Comparison of ENCODE assay signal across 17 cellular contexts in the genomic region with DNA sequence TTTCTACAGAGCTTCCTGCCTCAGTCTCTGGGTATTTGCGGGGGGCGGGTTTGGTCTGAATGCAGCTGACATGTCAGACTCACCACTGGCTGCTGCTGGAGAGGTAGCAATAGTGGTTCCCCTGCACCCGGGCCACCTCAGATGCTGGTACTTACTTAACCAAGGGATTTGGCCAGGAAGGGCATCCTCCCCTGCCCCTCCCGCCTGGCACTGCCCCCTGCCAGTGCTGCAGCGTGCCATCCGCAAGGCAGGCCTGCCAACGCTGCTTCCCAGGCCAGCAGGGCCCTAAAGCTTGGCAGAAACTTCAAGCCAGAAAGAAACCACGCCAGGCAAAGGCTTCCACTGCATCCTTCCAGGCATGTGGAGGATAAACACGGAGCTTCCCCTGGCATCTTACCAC. TPM values are rescaled to one million over a fixed set of nuclear protein-coding genes. Genes with fewer than 3 reads are reported as not detected.
DNase-seq lines count a peak whose midpoint lies in the region; ATAC-seq and TF ChIP-seq lines count a peak whose summit lies in the region.
"Had no signal": no experiment of that assay in that cellular context is flagged by ENCODE, and none has a peak within 500 bp of the region (broad histone marks: within the 10 kb centered on the region; RNA-seq: fewer than 3 reads in every experiment).

No MANE protein-coding gene starts in this region.

- no peak for DNase-seq in activated T-cell treated with anti-CD3 and anti-CD28 coated beads, Interleukin-2, amount 50 U/mL, for 24 hours
- DNase-seq in activated T-cell treated with anti-CD3 and anti-CD28 coated beads for 4 hours, result no peak
- no peak for DNase-seq in WTC11 (ENCODE audit: low spot score)
- DNase-seq in hippocampal formation (lab: John Stamatoyannopoulos, UW), result peak; percentile 23 to 28
- no peak for DNase-seq in stimulated activated naive B cell treated with anti-CD40 and anti-IgM and Interleukin-4, amounts not matched to agents 10 μg/mL and 1 μg/mL and 100 μg/mL, for 72 hours
- no peak for DNase-seq in MCF 10A (ENCODE audit: unreplicated experiment)
- DNase-seq in SHP77 (lab: John Stamatoyannopoulos, UW), result no peak
- DNase-seq in NCI-H748 (lab: John Stamatoyannopoulos, UW; ENCODE audit: unreplicated experiment), result no peak
- DNase-seq: activated CD4-positive, alpha-beta T cell treated with anti-CD3 and anti-CD28 coated beads for 4 hours; activated naive CD4-positive, alpha-beta T cell treated with anti-CD3 and anti-CD28 coated beads, Interleukin-2, amount 10 ng/mL, durations not matched to agents 7 days and 5 days; CD4-positive, CD25-positive, alpha-beta regulatory T cell; effector CD4-positive, alpha-beta T cell; stimulated activated CD4-positive, alpha-beta T cell treated with anti-CD3 and anti-CD28 coated beads, Interleukin-15, amount 100 ng/mL, for 24 hours; stimulated activated naive CD8-positive, alpha-beta T cell treated with anti-CD3 and anti-CD28 coated beads, Interleukin-15, Interleukin-2, amounts not matched to agents 100 U/mL and 50 U/mL, for 24 hours had no signal

- H3K27ac Mint-ChIP-seq in activated T-cell treated with anti-CD3 and anti-CD28 coated beads, Interleukin-2, amount 50 U/mL, for 24 hours, result peak overlapping the region; percentile 55
- H3K27ac Mint-ChIP-seq in WTC11 (peak overlapping the region; percentile 96), MCF 10A (ENCODE audit: low read depth, unreplicated experiment) (no peak overlapping the region)
- peak overlapping the region; percentile 44 for H3K27ac Mint-ChIP-seq in stimulated activated naive B cell treated with anti-CD40 and anti-IgM and Interleukin-4, amounts not matched to agents 10 μg/mL and 1 μg/mL and 100 μg/mL, for 72 hours
- H3K27ac Mint-ChIP-seq: activated naive CD4-positive, alpha-beta T cell treated with anti-CD3 and anti-CD28 coated beads, Interleukin-2, amount 10 ng/mL, durations not matched to agents 7 days and 5 days; type B pancreatic cell had no signal

- BruUV-seq in MCF 10A (replicated peaks; lab: Mats Ljungman, UMichigan), result no TSS peak

- intact Hi-C loops in MCF 10A (cut with micrococcal nuclease), result no loop called here

- CTCF ChIA-PET in WTC11 (lab: Charles Lee), result interaction anchor here (0.8 to 2.2 kb wide), 8 partner anchors 8 to 171 kb away, joined by 3 to 6 read pairs (median 4); a partner anchor contains a TSS
- CTCF ChIA-PET in MCF 10A (lab: Yijun Ruan, JAX), result no interaction called here

- ATAC-seq in WTC11, result 0 out of 2 replicates have a peak, but pooled peaks have one; percentile 1
- no peak for ATAC-seq in stimulated activated naive B cell treated with anti-CD40 and anti-IgM and Interleukin-4, amounts not matched to agents 10 μg/mL and 1 μg/mL and 100 μg/mL, for 72 hours (replicated peaks)
- ATAC-seq: HCT116; stimulated activated naive CD8-positive, alpha-beta T cell treated with anti-CD3 and anti-CD28 coated beads, Interleukin-15, Interleukin-2, amounts not matched to agents 100 U/mL and 50 U/mL, for 24 hours had no signal

- peaks cover 5% of the 10 kb centered on the region for H3K4me1 Mint-ChIP-seq in activated T-cell treated with anti-CD3 and anti-CD28 coated beads, Interleukin-2, amount 50 U/mL, for 24 hours (ENCODE audit: low read depth)
- H3K4me1 Mint-ChIP-seq in WTC11 (peaks cover 36% of the 10 kb centered on the region), MCF 10A (ENCODE audit: insufficient read depth, unreplicated experiment) (peaks cover 7% of the 10 kb centered on the region)
- peaks cover 8 to 14% of the 10 kb centered on the region in 2 donors for H3K4me1 Mint-ChIP-seq in stimulated activated naive B cell treated with anti-CD40 and anti-IgM and Interleukin-4, amounts not matched to agents 10 μg/mL and 1 μg/mL and 100 μg/mL, for 72 hours

- H3K4me3 Mint-ChIP-seq in activated T-cell treated with anti-CD3 and anti-CD28 coated beads, Interleukin-2, amount 50 U/mL, for 24 hours, result no peak overlapping the region
- H3K4me3 Mint-ChIP-seq in WTC11 (no peak overlapping the region), MCF 10A (ENCODE audit: unreplicated experiment) (no peak overlapping the region)
- no peak overlapping the region for H3K4me3 Mint-ChIP-seq in stimulated activated naive B cell treated with anti-CD40 and anti-IgM and Interleukin-4, amounts not matched to agents 10 μg/mL and 1 μg/mL and 100 μg/mL, for 72 hours
- H3K4me3 Mint-ChIP-seq: activated naive CD4-positive, alpha-beta T cell treated with anti-CD3 and anti-CD28 coated beads, Interleukin-2, amount 10 ng/mL, durations not matched to agents 7 days and 5 days; CD4-positive, CD25-positive, alpha-beta regulatory T cell; neural crest cell; type B pancreatic cell had no signal

- TF ChIP-seq CTCF in WTC11 (IDR thresholded peaks at IDR 0.05), result no peak
- TF ChIP-seq CTCF in MCF 10A (IDR thresholded peaks at IDR 0.05; ENCODE audit: unreplicated experiment), result no peak

- no peaks in the 10 kb centered on the region for H3K27me3 Mint-ChIP-seq in activated T-cell treated with anti-CD3 and anti-CD28 coated beads, Interleukin-2, amount 50 U/mL, for 24 hours
- H3K27me3 Mint-ChIP-seq in WTC11 (ENCODE audit: low read depth) (no peaks in the 10 kb centered on the region), MCF 10A (ENCODE audit: insufficient read depth, unreplicated experiment) (no peaks in the 10 kb centered on the region)
- no peaks in the 10 kb centered on the region for H3K27me3 Mint-ChIP-seq in stimulated activated naive B cell treated with anti-CD40 and anti-IgM and Interleukin-4, amounts not matched to agents 10 μg/mL and 1 μg/mL and 100 μg/mL, for 72 hours
- H3K27me3 Mint-ChIP-seq: activated naive CD4-positive, alpha-beta T cell treated with anti-CD3 and anti-CD28 coated beads, Interleukin-2, amount 10 ng/mL, durations not matched to agents 7 days and 5 days; CD4-positive, CD25-positive, alpha-beta regulatory T cell; type B pancreatic cell had no signal

- POLR2A ChIA-PET in WTC11 (lab: Charles Lee) (interaction anchor here (1.1 to 2.2 kb wide), 3 partner anchors 22 to 106 kb away, joined by 3 to 9 read pairs (median 7); a partner anchor contains a TSS), MCF 10A (lab: Yijun Ruan, JAX) (interaction anchor here (0.6 to 1.2 kb wide), 3 partner anchors 12 to 195 kb away, joined by 3 to 4 read pairs (median 3); a partner anchor contains a TSS)

- no peaks in the 10 kb centered on the region for H3K9me3 Mint-ChIP-seq in activated T-cell treated with anti-CD3 and anti-CD28 coated beads, Interleukin-2, amount 50 U/mL, for 24 hours
- no peaks in the 10 kb centered on the region for H3K9me3 Mint-ChIP-seq in WTC11
- H3K9me3 Mint-ChIP-seq in stimulated activated naive B cell treated with anti-CD40 and anti-IgM and Interleukin-4, amounts not matched to agents 10 μg/mL and 1 μg/mL and 100 μg/mL, for 72 hours, result no peaks in the 10 kb centered on the region
- no peaks in the 10 kb centered on the region for H3K9me3 Mint-ChIP-seq in MCF 10A (ENCODE audit: unreplicated experiment)
- H3K9me3 Mint-ChIP-seq: activated naive CD4-positive, alpha-beta T cell treated with anti-CD3 and anti-CD28 coated beads, Interleukin-2, amount 10 ng/mL, durations not matched to agents 7 days and 5 days; CD4-positive, CD25-positive, alpha-beta regulatory T cell; neural crest cell; type B pancreatic cell had no signal

- H3K36me3 Mint-ChIP-seq in activated T-cell treated with anti-CD3 and anti-CD28 coated beads, Interleukin-2, amount 50 U/mL, for 24 hours (ENCODE audit: low read depth), result peaks cover 95% of the 10 kb centered on the region
- peaks cover 12% of the 10 kb centered on the region for H3K36me3 Mint-ChIP-seq in WTC11
- peaks cover 42 to 51% of the 10 kb centered on the region in 2 donors for H3K36me3 Mint-ChIP-seq in stimulated activated naive B cell treated with anti-CD40 and anti-IgM and Interleukin-4, amounts not matched to agents 10 μg/mL and 1 μg/mL and 100 μg/mL, for 72 hours
- H3K36me3 Mint-ChIP-seq in MCF 10A (ENCODE audit: insufficient read depth, unreplicated experiment), result peaks cover 51% of the 10 kb centered on the region

TF ChIP-seq in WTC11, 78 proteins besides CTCF, POLR2A, EP300 and RAD21 (continues in another document):
- TF ChIP-seq, protein P1, sequence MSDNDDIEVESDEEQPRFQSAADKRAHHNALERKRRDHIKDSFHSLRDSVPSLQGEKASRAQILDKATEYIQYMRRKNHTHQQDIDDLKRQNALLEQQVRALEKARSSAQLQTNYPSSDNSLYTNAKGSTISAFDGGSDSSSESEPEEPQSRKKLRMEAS (CRISPR knock-in tag; IDR thresholded peaks at IDR 0.05), result no peak
- TF ChIP-seq ZNF219 (CRISPR knock-in tag; IDR thresholded peaks at IDR 0.05; ENCODE audit: borderline replicate concordance) (no peak), KAT7 (CRISPR knock-in tag; IDR thresholded peaks at IDR 0.05; ENCODE audit: borderline replicate concordance) (no peak), NFYB (CRISPR knock-in tag; conservative IDR thresholded peaks at IDR 0.05; ENCODE audit: low read depth) (no peak)
- TF ChIP-seq, protein P2, sequence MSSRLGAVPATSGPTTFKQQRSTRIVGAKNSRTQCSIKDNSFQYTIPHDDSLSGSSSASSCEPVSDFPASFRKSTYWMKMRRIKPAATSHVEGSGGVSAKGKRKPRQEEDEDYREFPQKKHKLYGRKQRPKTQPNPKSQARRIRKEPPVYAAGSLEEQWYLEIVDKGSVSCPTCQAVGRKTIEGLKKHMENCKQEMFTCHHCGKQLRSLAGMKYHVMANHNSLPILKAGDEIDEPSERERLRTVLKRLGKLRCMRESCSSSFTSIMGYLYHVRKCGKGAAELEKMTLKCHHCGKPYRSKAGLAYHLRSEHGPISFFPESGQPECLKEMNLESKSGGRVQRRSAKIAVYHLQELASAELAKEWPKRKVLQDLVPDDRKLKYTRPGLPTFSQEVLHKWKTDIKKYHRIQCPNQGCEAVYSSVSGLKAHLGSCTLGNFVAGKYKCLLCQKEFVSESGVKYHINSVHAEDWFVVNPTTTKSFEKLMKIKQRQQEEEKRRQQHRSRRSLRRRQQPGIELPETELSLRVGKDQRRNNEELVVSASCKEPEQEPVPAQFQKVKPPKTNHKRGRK (CRISPR knock-in tag; IDR thresholded peaks at IDR 0.05; ENCODE audit: borderline replicate concordance), result no peak

RNA-seq across cellular contexts. Expression of a gene that starts 22.1 kb away (rescaled TPM):
- total RNA-seq in WTC11 (2021) (44.2 to 47.6 TPM (median 44.5 TPM) in 3 replicates), MCF 10A (2022) (54.4 and 57.8 TPM in 2 replicates)

Comparison
In these comparisons a context has a peak if more than half of its experiments do, and no peak if none do; other contexts are left out.
1. DNase-seq: peak in hippocampal formation (2 of 2); none in activated T-cell treated with anti-CD3 and anti-CD28 coated beads, Interleukin-2, amount 50 U/mL, for 24 hours (single experiment), activated T-cell treated with anti-CD3 and anti-CD28 coated beads for 4 hours (single experiment), WTC11 (single experiment), stimulated activated naive B cell treated with anti-CD40 and anti-IgM and Interleukin-4, amounts not matched to agents 10 μg/mL and 1 μg/mL and 100 μg/mL, for 72 hours (single experiment), MCF 10A (single experiment), SHP77 (0 of 2) and NCI-H748 (single experiment).